In genomic region chr15:71581406-71581930, GRCh38 we compare ENCODE assay signal across 29 cellular contexts.
"Had no signal": no experiment of that assay in that cellular context is flagged by ENCODE, and none has a peak within 500 bp of the region (broad histone marks: within the 10 kb centered on the region; RNA-seq: fewer than 3 reads in every experiment).

No MANE protein-coding gene starts in this region.

- H3K9ac ChIP-seq: SK-N-SH had no signal

- H3K27ac ChIP-seq: body of pancreas, breast epithelium, Peyer's patch, SJSA1 had no signal

- H3K36me3 ChIP-seq: breast epithelium, MG63, Peyer's patch, SJSA1 had no signal

- H3K4me3 ChIP-seq: body of pancreas, breast epithelium, MG63, Peyer's patch, SJSA1 had no signal

- ATAC-seq: activated CD8-positive, alpha-beta T cell treated with anti-CD3 and anti-CD28 coated beads for 36 hours; activated T-cell treated with anti-CD3 and anti-CD28 coated beads, Interleukin-2, amount 50 U/mL, for 72 hours; activated T-helper 17 cell treated with anti-CD3 and anti-CD28 coated beads, Interleukin-2, amount 50 U/mL, for 72 hours; body of pancreas; PC-3 had no signal

- H3K4me1 ChIP-seq: body of pancreas, breast epithelium, Peyer's patch had no signal

- FAIRE-seq: astrocyte, TTC549 had no signal

- DNase-seq: activated CD4-positive, alpha-beta T cell treated with anti-CD3 and anti-CD28 coated beads, Interleukin-2, amount 10 ng/mL, durations not matched to agents 24 days and 14 days; activated CD4-positive, alpha-beta T cell treated with anti-CD3 and anti-CD28 coated beads, Interleukin-2, amount 50 U/mL, for 4 hours; activated CD8-positive, alpha-beta T cell treated with anti-CD3 and anti-CD28 coated beads for 36 hours; activated effector memory CD4-positive, alpha-beta T cell treated with anti-CD3 and anti-CD28 coated beads, Interleukin-2, amount 50 U/mL, for 16 hours; activated naive CD4-positive, alpha-beta T cell; activated naive CD4-positive, alpha-beta T cell treated with anti-CD3 and anti-CD28 coated beads, Interleukin-2, amount 50 U/mL, for 16 hours; activated naive CD8-positive, alpha-beta T cell treated with anti-CD3 and anti-CD28 coated beads for 36 hours; activated T-cell treated with anti-CD3 and anti-CD28 coated beads, Interleukin-2, amount 50 U/mL, for 1 hour; activated T-cell treated with anti-CD3 and anti-CD28 coated beads, Interleukin-2, amount 50 U/mL, for 72 hours; body of pancreas; Kasumi-1; MG63; MV-4-11; NCI-H1092; NCI-H1436 treated with DMSO at 0.1 percent for 48 hours; NCI-H1694 treated with DMSO at 0.1 percent for 48 hours; NCI-H2029; NCI-H345; NCI-H524 treated with DMSO at 0.1 percent for 48 hours; PC-3; Peyer's patch; RPMI8226; SHP77 treated with DMSO at 0.1 percent for 48 hours; SK-N-SH had no signal

- H3K9me3 ChIP-seq: Peyer's patch had no signal

- H3K4me2 ChIP-seq: SK-N-SH had no signal

- H3K27me3 ChIP-seq: breast epithelium, MG63, Peyer's patch, SJSA1 had no signal
